8 cellular contexts compared by ENCODE assay signal in the genomic region with DNA sequence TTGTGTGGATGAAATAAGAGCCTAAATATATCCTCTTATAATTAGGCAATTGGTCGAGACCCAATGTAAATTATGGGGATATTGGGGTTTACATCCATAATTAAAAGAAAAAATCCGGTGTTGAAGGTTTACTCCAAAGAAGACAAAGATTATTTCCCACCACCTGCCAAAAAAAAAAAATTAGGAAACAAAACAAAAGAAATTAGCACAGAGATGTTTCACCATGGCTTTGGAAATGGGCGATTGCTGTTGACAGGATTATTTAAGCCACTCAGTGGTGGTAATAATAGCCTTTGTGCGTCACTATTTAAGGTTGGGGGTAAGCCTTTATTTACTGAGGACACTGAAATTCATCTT. TPM values are rescaled to one million over a fixed set of nuclear protein-coding genes. Genes with fewer than 3 reads are reported as not detected.
DNase-seq lines count a peak whose midpoint lies in the region; ATAC-seq, FAIRE-seq and TF ChIP-seq lines count a peak whose summit lies in the region.

No MANE protein-coding gene starts in this region.

- H2AFZ ChIP-seq in OCI-LY1 (ENCODE audit: low read length) (peak overlapping the region; percentile 80), endothelial cell of umbilical vein (ENCODE audit: low read depth, low read length) (peak overlapping the region; percentile 87)

- H3K9me3 ChIP-seq in ES-I3 (ENCODE audit: control insufficient read depth, insufficient read depth, low read length), result no peaks in the 10 kb centered on the region
- no peaks in the 10 kb centered on the region for H3K9me3 ChIP-seq in OCI-LY1 (ENCODE audit: low read length)
- no peaks in the 10 kb centered on the region for H3K9me3 ChIP-seq in endothelial cell of umbilical vein (replicated peaks; ENCODE audit: control insufficient read depth, insufficient read depth, low read length)
- H3K9me3 ChIP-seq in pancreas, result no peaks in the 10 kb centered on the region

- H3K4me2 ChIP-seq in OCI-LY1 (ENCODE audit: low read length) (peak overlapping the region; percentile 81), endothelial cell of umbilical vein (ENCODE audit: insufficient read depth, low read length) (peak overlapping the region; percentile 72)

- intact Hi-C loops in endothelial cell of umbilical vein (cut with micrococcal nuclease) (loop anchor here (1.0 kb wide), 2 partner anchors 16 to 46 kb away; partner anchors contain the start of genes RO60 and UCHL5), pancreas (cut with DNase I) (no loop called here)

- H3K9me2 ChIP-seq in OCI-LY1 (ENCODE audit: low read depth, low read length), result no peaks in the 10 kb centered on the region

- dilution Hi-C loops in endothelial cell of umbilical vein (cut with MboI; ENCODE audit: extremely low pct_ligation_motif_present, low sequenced_read_pairs), result no loop called here

- H3K4me3 ChIP-seq in OCI-LY1 (ENCODE audit: low read depth, low read length, poor library complexity, severe bottlenecking), result peak overlapping the region; percentile 76
- peak overlapping the region; percentile 31 to 66 (median 58) for H3K4me3 ChIP-seq in endothelial cell of umbilical vein (replicated peaks in 1 of 3; ENCODE audit: insufficient read depth in 1 of 3, low read depth in 1 of 3, low read length in 3 of 3)
- peak overlapping the region in 3 of 4 donors; percentile 64 to 91 (median 88) for H3K4me3 ChIP-seq in pancreas

- no peaks in the 10 kb centered on the region for H3K9me1 ChIP-seq in endothelial cell of umbilical vein (replicated peaks; ENCODE audit: control insufficient read depth, extremely low read depth, insufficient read depth, low read length)

- POLR2A ChIA-PET in endothelial cell of umbilical vein (lab: Charles Lee), result interaction anchor here (0.9 to 1.6 kb wide), 3 partner anchors 10 to 47 kb away, joined by 4 to 5 read pairs (median 4); partner anchors contain the start of genes CDC73, RO60 and UCHL5

- peak overlapping the region; percentile 76 for H3K9ac ChIP-seq in ES-I3 (ENCODE audit: low read depth, low read length)
- H3K9ac ChIP-seq in OCI-LY1 (ENCODE audit: low read length), result peak overlapping the region; percentile 71
- peak overlapping the region; percentile 84 for H3K9ac ChIP-seq in endothelial cell of umbilical vein (replicated peaks; ENCODE audit: extremely low read depth, insufficient read depth, low read length)

- FAIRE-seq in endothelial cell of umbilical vein (lab: Jason Lieb, UNC) (peak; percentile 28), pancreas (lab: Jason Lieb, UNC) (no peak)

- CTCF ChIA-PET in endothelial cell of umbilical vein (lab: Charles Lee), result interaction anchor here (1.0 to 3.5 kb wide), 6 partner anchors 10 to 632 kb away, joined by 3 to 49 read pairs (median 6); partner anchors contain the start of genes CDC73, RO60 and UCHL5

- H3K79me2 ChIP-seq in OCI-LY1 (ENCODE audit: insufficient read depth, low read length), result peaks cover 16% of the 10 kb centered on the region; the same call in 1 of the 2 replicates
- peaks cover 22% of the 10 kb centered on the region for H3K79me2 ChIP-seq in endothelial cell of umbilical vein (ENCODE audit: control insufficient read depth, insufficient read depth, low read length)

- H3K4me1 ChIP-seq in ES-I3 (ENCODE audit: insufficient read depth, low read length), result peaks cover 6% of the 10 kb centered on the region
- peaks cover 17% of the 10 kb centered on the region for H3K4me1 ChIP-seq in OCI-LY1 (ENCODE audit: insufficient read depth, low read length, severe bottlenecking)
- peaks cover 15% of the 10 kb centered on the region for H3K4me1 ChIP-seq in endothelial cell of umbilical vein (ENCODE audit: control insufficient read depth, extremely low read depth, insufficient read depth, low read length)
- H3K4me1 ChIP-seq in pancreas, result peaks cover 0 to 9% (median 5%) of the 10 kb centered on the region in 3 donors

- H3F3A ChIP-seq in OCI-LY1 (ENCODE audit: insufficient read depth, low read length), result no peaks in the 10 kb centered on the region

- no peak for DNase-seq in endothelial cell of umbilical vein (ENCODE audit: low read depth, low spot score)
- no peak for DNase-seq in pancreas
- no peak for DNase-seq in cerebellar nuclear complex (lab: John Stamatoyannopoulos, UW)
- DNase-seq in SW 1271 (lab: John Stamatoyannopoulos, UW), result no peak
- DNase-seq in hypothalamus (lab: John Stamatoyannopoulos, UW), result no peak

- H3K27ac ChIP-seq in OCI-LY1 (ENCODE audit: low read depth, low read length, poor library complexity, severe bottlenecking) (no peak overlapping the region), endothelial cell of umbilical vein (ENCODE audit: insufficient read depth, low read depth, low read length) (peak overlapping the region; percentile 34), pancreas (peak overlapping the region; percentile 83 to 86 (median 84))

- no peak for TF ChIP-seq POLR2A in endothelial cell of umbilical vein (IDR thresholded peaks at IDR 0.05; ENCODE audit: low read depth, low read length)

- H3K36me3 ChIP-seq in ES-I3 (ENCODE audit: insufficient read depth, low read length), result no peaks in the 10 kb centered on the region
- peaks cover 2% of the 10 kb centered on the region; the same call in 1 of the 2 replicates for H3K36me3 ChIP-seq in OCI-LY1 (ENCODE audit: insufficient read depth, low read length)
- H3K36me3 ChIP-seq in endothelial cell of umbilical vein (ENCODE audit: control insufficient read depth in 2 of 2, extremely low read depth in 1 of 2, insufficient read depth in 2 of 2, low read length in 2 of 2), result no peaks in the 10 kb centered on the region
- no peaks in the 10 kb centered on the region for H3K36me3 ChIP-seq in pancreas

- WGBS in pancreas, 2 donors, result 23 to 24% methylated on average over 4 of the region's 4 CpGs

- H4K20me1 ChIP-seq in OCI-LY1 (ENCODE audit: insufficient read depth, low read length) (no peaks in the 10 kb centered on the region), endothelial cell of umbilical vein (replicated peaks; ENCODE audit: control insufficient read depth, extremely low read depth, insufficient read depth, low read length) (no peaks in the 10 kb centered on the region)

- ATAC-seq in pancreas, result no peak
- ATAC-seq in GM19328 (IDR thresholded peaks at IDR 0.05; ENCODE audit: unreplicated experiment), result no peak

- TSS peak; percentile 91 for BruUV-seq in endothelial cell of umbilical vein (replicated peaks; lab: Mats Ljungman, UMichigan)

- H3K27me3 ChIP-seq in OCI-LY1 (ENCODE audit: insufficient read depth, low read length) (no peaks in the 10 kb centered on the region), endothelial cell of umbilical vein (ENCODE audit: control insufficient read depth in 2 of 2, insufficient read depth in 2 of 2, low read length in 2 of 2) (no peaks in the 10 kb centered on the region), pancreas (no peaks in the 10 kb centered on the region)

- TF ChIP-seq CTCF in OCI-LY1 (IDR thresholded peaks at IDR 0.05; ENCODE audit: low read length) (no peak), endothelial cell of umbilical vein (IDR thresholded peaks at IDR 0.05; ENCODE audit: extremely low read depth in 1 of 2, insufficient read depth in 1 of 2, low read depth in 1 of 2, low read length in 2 of 2) (no peak), pancreas (IDR thresholded peaks at IDR 0.05) (no peak)

RNA-seq across cellular contexts. Expression of gene GLRX2, which starts 0.6 kb away (rescaled TPM):
- 21.5 and 22.2 TPM in 2 replicates for total RNA-seq in endothelial cell of umbilical vein
- polyA plus RNA-seq in endothelial cell of umbilical vein, result 8.1 and 13.1 TPM in 2 replicates
- 11.9 and 15.3 TPM in 2 replicates for polyA plus RNA-seq in endothelial cell of umbilical vein (2011; cell fraction: cytosol; rRNA removed)
- 3.5 and 6.7 TPM in 2 replicates for polyA plus RNA-seq in endothelial cell of umbilical vein (2011; cell fraction: nucleus; rRNA removed)
- polyA plus RNA-seq in endothelial cell of umbilical vein (2012), result 13.4 and 34.0 TPM in 2 replicates
- polyA minus RNA-seq in endothelial cell of umbilical vein, result 1.6 and 2.3 TPM in 2 replicates
- 4.8 TPM for polyA minus RNA-seq in endothelial cell of umbilical vein (2011; cell fraction: cytosol; rRNA and poly(A)+ RNA removed)
- polyA minus RNA-seq in endothelial cell of umbilical vein (2011; cell fraction: nucleus; rRNA and poly(A)+ RNA removed), result 2.8 and 3.7 TPM in 2 replicates
- total RNA-seq in pancreas, result 10 to 100 TPM in 1 of 6 donors, 1 to 10 TPM in 5; 4.1 to 12.9 (median 7.6) TPM
- 1 to 10 TPM; 5.2 to 5.3 TPM for polyA plus RNA-seq in pancreas

RNA-seq across cellular contexts. Expression of gene CDC73, which starts 16.0 kb away (rescaled TPM):
- total RNA-seq in endothelial cell of umbilical vein, result 55.3 and 55.8 TPM in 2 replicates
- polyA plus RNA-seq in endothelial cell of umbilical vein, result 5.7 and 9.9 TPM in 2 replicates
- polyA plus RNA-seq in endothelial cell of umbilical vein (2011; cell fraction: cytosol; rRNA removed), result 22.1 and 22.7 TPM in 2 replicates
- polyA plus RNA-seq in endothelial cell of umbilical vein (2011; cell fraction: nucleus; rRNA removed), result 22.8 and 28.4 TPM in 2 replicates
- 28.0 and 43.3 TPM in 2 replicates for polyA plus RNA-seq in endothelial cell of umbilical vein (2012)
- polyA minus RNA-seq in endothelial cell of umbilical vein, result 26.2 and 29.8 TPM in 2 replicates
- polyA minus RNA-seq in endothelial cell of umbilical vein (2011; cell fraction: cytosol; rRNA and poly(A)+ RNA removed), result 32.0 TPM
- 65.3 and 76.2 TPM in 2 replicates for polyA minus RNA-seq in endothelial cell of umbilical vein (2011; cell fraction: nucleus; rRNA and poly(A)+ RNA removed)
- total RNA-seq in pancreas, result 10 to 100 TPM; 19.1 to 33.7 (median 24.6) TPM
- polyA plus RNA-seq in pancreas, result 1 to 10 TPM; 3.4 to 6.6 TPM

RNA-seq across cellular contexts. Expression of gene RO60, which starts 46.4 kb away (rescaled TPM):
- total RNA-seq in endothelial cell of umbilical vein, result 60.3 and 61.8 TPM in 2 replicates
- polyA plus RNA-seq in endothelial cell of umbilical vein, result 10.9 and 11.1 TPM in 2 replicates
- polyA plus RNA-seq in endothelial cell of umbilical vein (2011; cell fraction: cytosol; rRNA removed), result 10.0 and 12.5 TPM in 2 replicates
- 16.6 and 18.5 TPM in 2 replicates for polyA plus RNA-seq in endothelial cell of umbilical vein (2011; cell fraction: nucleus; rRNA removed)
- polyA plus RNA-seq in endothelial cell of umbilical vein (2012), result 18.1 and 28.2 TPM in 2 replicates
- 60.6 and 73.4 TPM in 2 replicates for polyA minus RNA-seq in endothelial cell of umbilical vein
- polyA minus RNA-seq in endothelial cell of umbilical vein (2011; cell fraction: cytosol; rRNA and poly(A)+ RNA removed), result 87.3 TPM
- 46.7 and 58.2 TPM in 2 replicates for polyA minus RNA-seq in endothelial cell of umbilical vein (2011; cell fraction: nucleus; rRNA and poly(A)+ RNA removed)
- 10 to 100 TPM; 14.0 to 31.3 (median 22.7) TPM for total RNA-seq in pancreas
- polyA plus RNA-seq in pancreas, result 1 to 10 TPM; 4.3 to 5.1 TPM

RNA-seq across cellular contexts. Expression of gene UCHL5, which starts 46.6 kb away (rescaled TPM):
- total RNA-seq in endothelial cell of umbilical vein, result 45.6 and 50.8 TPM in 2 replicates
- 6.7 and 9.8 TPM in 2 replicates for polyA plus RNA-seq in endothelial cell of umbilical vein
- 15.0 and 18.0 TPM in 2 replicates for polyA plus RNA-seq in endothelial cell of umbilical vein (2011; cell fraction: cytosol; rRNA removed)
- 18.1 and 20.2 TPM in 2 replicates for polyA plus RNA-seq in endothelial cell of umbilical vein (2011; cell fraction: nucleus; rRNA removed)
- polyA plus RNA-seq in endothelial cell of umbilical vein (2012), result 28.5 and 45.7 TPM in 2 replicates
- polyA minus RNA-seq in endothelial cell of umbilical vein, result 14.6 and 15.0 TPM in 2 replicates
- polyA minus RNA-seq in endothelial cell of umbilical vein (2011; cell fraction: cytosol; rRNA and poly(A)+ RNA removed), result 28.5 TPM
- 29.5 and 31.8 TPM in 2 replicates for polyA minus RNA-seq in endothelial cell of umbilical vein (2011; cell fraction: nucleus; rRNA and poly(A)+ RNA removed)
- total RNA-seq in pancreas, result 10 to 100 TPM; 14.8 to 26.8 (median 17.8) TPM
- 10 to 100 TPM in 1 of 2 donors, 1 to 10 TPM in 1; 9.8 to 13.5 TPM for polyA plus RNA-seq in pancreas
